Comparison of ENCODE assay signal across 32 cellular contexts in genomic region chr1:99595441-99595840, GRCh38. TPM values are rescaled to one million over a fixed set of nuclear protein-coding genes. Genes with fewer than 3 reads are reported as not detected.
"Had no signal": no experiment of that assay in that cellular context is flagged by ENCODE, and none has a peak within 500 bp of the region (broad histone marks: within the 10 kb centered on the region; RNA-seq: fewer than 3 reads in every experiment).

No MANE protein-coding gene starts in this region.

- H3K27ac ChIP-seq: adrenal gland, ascending aorta, cardiac muscle cell, VCaP had no signal

- H3K4me1 ChIP-seq: ascending aorta had no signal

- H3K36me3 ChIP-seq: adrenal gland, ascending aorta, cardiac muscle cell had no signal

- ATAC-seq: activated CD8-positive, alpha-beta T cell treated with anti-CD3 and anti-CD28 coated beads for 36 hours; activated naive CD8-positive, alpha-beta T cell treated with anti-CD3 and anti-CD28 coated beads, Interleukin-2, amount 50 U/mL, for 24 hours; activated T-cell treated with anti-CD3 and anti-CD28 coated beads, Interleukin-2, amount 50 U/mL, for 4 hours; activated T-cell treated with anti-CD3 and anti-CD28 coated beads, Interleukin-2, amount 50 U/mL, for 72 hours; activated T-helper 17 cell treated with anti-CD3 and anti-CD28 coated beads, Interleukin-2, amount 50 U/mL, for 72 hours had no signal

- H3K4me3 ChIP-seq: adrenal gland, ascending aorta, cardiac muscle cell had no signal

- DNase-seq: activated B cell treated with CpG ODN at 0.5 μM for 24 hours; activated CD4-positive, alpha-beta memory T cell treated with anti-CD3 and anti-CD28 coated beads for 36 hours; activated CD4-positive, alpha-beta T cell treated with anti-CD3 and anti-CD28 coated beads for 4 hours; activated CD4-positive, alpha-beta T cell treated with anti-CD3 and anti-CD28 coated beads, Interleukin-2, amount 10 ng/mL, durations not matched to agents 24 days and 14 days; activated CD4-positive, alpha-beta T cell treated with anti-CD3 and anti-CD28 coated beads, Interleukin-2, amount 50 U/mL, for 1 hour; activated CD4-positive, alpha-beta T cell treated with anti-CD3 and anti-CD28 coated beads, Interleukin-2, amount 50 U/mL, for 4 hours; activated CD4-positive, CD25-positive, alpha-beta regulatory T cell treated with anti-CD3 and anti-CD28 coated beads, Interleukin-2, amount 50 U/mL, for 72 hours; activated CD8-positive, alpha-beta memory T cell treated with anti-CD3 and anti-CD28 coated beads, Interleukin-2, amount 50 U/mL, for 4 hours; activated CD8-positive, alpha-beta T cell treated with anti-CD3 and anti-CD28 coated beads for 36 hours; activated effector memory CD4-positive, alpha-beta T cell treated with anti-CD3 and anti-CD28 coated beads, Interleukin-2, amount 50 U/mL, for 16 hours; activated naive CD4-positive, alpha-beta T cell treated with anti-CD3 and anti-CD28 coated beads, Interleukin-2, amount 10 ng/mL, durations not matched to agents 7 days and 5 days; activated naive CD4-positive, alpha-beta T cell treated with Interleukin-2 at 50 U/mL for 16 hours; activated naive CD8-positive, alpha-beta T cell treated with anti-CD3 and anti-CD28 coated beads, Interleukin-2, amount 10 ng/mL, durations not matched to agents 7 days and 5 days; activated naive CD8-positive, alpha-beta T cell treated with anti-CD3 and anti-CD28 coated beads, Interleukin-2, amount 50 U/mL, for 24 hours; activated T-cell treated with anti-CD3 and anti-CD28 coated beads for 4 hours; activated T-cell treated with anti-CD3 and anti-CD28 coated beads, Interleukin-2, amount 50 U/mL, for 1 hour; activated T-cell treated with anti-CD3 and anti-CD28 coated beads, Interleukin-2, amount 50 U/mL, for 4 hours; activated T-cell treated with anti-CD3 and anti-CD28 coated beads, Interleukin-2, amount 50 U/mL, for 72 hours; adrenal gland; amniotic stem cell; anterior cingulate cortex; caudate nucleus; cerebellar nuclear complex; T-helper 1 cell; T-helper 2 cell; T-helper 9 cell had no signal

- H3K9me3 ChIP-seq: adrenal gland, ascending aorta had no signal

- H3K27me3 ChIP-seq: adrenal gland, ascending aorta, cardiac muscle cell had no signal

RNA-seq across cellular contexts. Expression of gene PALMD, which starts 50.5 kb away (rescaled TPM):
- total RNA-seq: activated B cell treated with CpG ODN at 0.5 μM for 24 hours; activated CD4-positive, alpha-beta memory T cell treated with anti-CD3 and anti-CD28 coated beads for 36 hours; activated CD4-positive, alpha-beta T cell treated with anti-CD3 and anti-CD28 coated beads, Interleukin-2, amount 10 ng/mL, durations not matched to agents 24 days and 14 days; activated CD8-positive, alpha-beta memory T cell treated with anti-CD3 and anti-CD28 coated beads for 36 hours; activated CD8-positive, alpha-beta T cell treated with anti-CD3 and anti-CD28 coated beads for 36 hours; activated naive CD8-positive, alpha-beta T cell treated with anti-CD3 and anti-CD28 coated beads, Interleukin-2, amount 10 ng/mL, durations not matched to agents 7 days and 5 days; activated T-cell treated with anti-CD3 and anti-CD28 coated beads, Interleukin-2, amount 50 U/mL, for 4 hours; activated T-cell treated with anti-CD3 and anti-CD28 coated beads, Interleukin-2, amount 50 U/mL, for 72 hours; activated T-helper 1 cell treated with anti-CD3 and anti-CD28 coated beads, Interleukin-12 subunit alpha, Interleukin-12 subunit beta, Interleukin-2, Interleukin-4 antibody, amounts not matched to agents 30 ng/mL and 10 ng/mL and 1 ng/mL, durations not matched to agents 14 hours and 24 hours and 36 hours; activated T-helper 17 cell treated with anti-CD3 and anti-CD28 coated beads, Interleukin-2, amount 50 U/mL, for 72 hours had no signal
